Comparison of ENCODE assay signal across 17 cellular contexts in genomic region chr1:169053196-169053595, GRCh38. TPM values are rescaled to one million over a fixed set of nuclear protein-coding genes. Genes with fewer than 3 reads are reported as not detected.
A peak's percentile ranks its signal among the peaks of the same experiment; 100 is the strongest.
DNase-seq lines count a peak whose midpoint lies in the region; ATAC-seq, FAIRE-seq and TF ChIP-seq lines count a peak whose summit lies in the region.
"Had no signal": no experiment of that assay in that cellular context is flagged by ENCODE, and none has a peak within 500 bp of the region (broad histone marks: within the 10 kb centered on the region; RNA-seq: fewer than 3 reads in every experiment).

No MANE protein-coding gene starts in this region.

- no peak overlapping the region for H3K27ac ChIP-seq in GM12878 (ENCODE audit: control insufficient read depth, insufficient read depth)
- H3K27ac ChIP-seq in osteoblast (ENCODE audit: low read depth, low read length) = no peak overlapping the region
- H3K27ac ChIP-seq: GM23248, HL-60 had no signal

- TF ChIP-seq CTCF in GM12878 (IDR thresholded peaks at IDR 0.05 in 2 of 3, conservative IDR thresholded peaks at IDR 0.05 in 1 of 3; ENCODE audit: control insufficient read depth in 2 of 3, extremely low read depth in 1 of 3, insufficient read depth in 1 of 3, low read depth in 3 of 3, low read length in 3 of 3) (no peak), osteoblast (IDR thresholded peaks at IDR 0.05; ENCODE audit: extremely low read depth, low read depth, low read length) (no peak)

- FAIRE-seq in GM19239 (lab: Jason Lieb, UNC) = peak; percentile 44
- no peak for FAIRE-seq in GM12878 (lab: Jason Lieb, UNC)
- FAIRE-seq: D721Med, G401.6, K562 had no signal

- no peak for DNase-seq in GM19239 (ENCODE audit: insufficient read length, low spot score)
- DNase-seq in GM12878 (ENCODE audit: low read depth, low spot score) = no peak
- no peak for DNase-seq in left colon
- no peak for DNase-seq in HuH-7 (ENCODE audit: low spot score)
- no peak for DNase-seq in Ammon's horn (ENCODE audit: low spot score)
- DNase-seq in osteoblast (ENCODE audit: insufficient read length, low spot score, missing footprints) = no peak
- DNase-seq: BE2C; C1 segment of cervical spinal cord; Caco-2; CD4-positive, alpha-beta T cell; GM23248; IMR-90 had no signal

- H3K27me3 ChIP-seq in GM12878 (replicated peaks in 1 of 2; ENCODE audit: control insufficient read depth in 2 of 2, insufficient read depth in 2 of 2, low read length in 1 of 2) = no peaks in the 10 kb centered on the region
- no peaks in the 10 kb centered on the region for H3K27me3 ChIP-seq in osteoblast (ENCODE audit: insufficient read depth, low read length)
- H3K27me3 ChIP-seq: BE2C had no signal

- no TSS peak for BruUV-seq in GM12878 (replicated peaks; lab: Mats Ljungman, UMichigan)

- CTCF ChIA-PET in GM12878 (lab: Yijun Ruan, JAX) = no interaction called here

- in situ Hi-C loops in GM12878 (cut with MboI) = no loop called here

- SMC1A ChIA-PET in GM12878 (lab: Charles Lee; ENCODE audit: uncharacterized antibody, unreplicated experiment) = interaction anchor here (0.8 to 6.8 kb wide), 5 partner anchors 9 to 58 kb away, joined by 3 to 72 read pairs (median 4); no protein-coding TSS in a partner anchor

- ATAC-seq in GM12878 (no peak), left colon (peak; percentile 5)
- ATAC-seq: K562 had no signal

- TF ChIP-seq RAD21 in GM12878 (IDR thresholded peaks at IDR 0.05; ENCODE audit: insufficient read depth, low read depth, low read length) = no peak

- H3K9me3 ChIP-seq in GM12878 (replicated peaks; ENCODE audit: control insufficient read depth, insufficient read depth, low read length) = no peaks in the 10 kb centered on the region; the same call in 2 of the 3 replicates
- no peaks in the 10 kb centered on the region for H3K9me3 ChIP-seq in osteoblast (ENCODE audit: low read depth, low read length)
- H3K9me3 ChIP-seq: BE2C, Caco-2, HAP-1 had no signal

- H3K36me3 ChIP-seq in GM12878 (ENCODE audit: control insufficient read depth in 2 of 2, insufficient read depth in 2 of 2, low read length in 1 of 2) = no peaks in the 10 kb centered on the region
- no peaks in the 10 kb centered on the region for H3K36me3 ChIP-seq in osteoblast (ENCODE audit: insufficient read depth, low read length)
- H3K36me3 ChIP-seq: BE2C, HAP-1 had no signal

- H3K4me2 ChIP-seq in GM12878 (ENCODE audit: control insufficient read depth, insufficient read depth) (no peak overlapping the region), osteoblast (ENCODE audit: insufficient read depth, low read length) (no peak overlapping the region)

- TF ChIP-seq EP300 in GM12878 (IDR thresholded peaks at IDR 0.05; ENCODE audit: borderline replicate concordance in 1 of 2, control insufficient read depth in 1 of 2, low read depth in 2 of 2, low read length in 2 of 2) = no peak

- 13% methylated on average over 4 of the region's 4 CpGs for WGBS in GM12878 (ENCODE audit: insufficient coverage, insufficient replicate concordance, low lambda C conversion rate, missing lambda C conversion rate)

- no peak overlapping the region for H3K9ac ChIP-seq in GM12878 (ENCODE audit: control insufficient read depth, insufficient read depth, low read length)
- H3K9ac ChIP-seq: GM23248 had no signal

- H4K20me1 ChIP-seq in GM12878 (ENCODE audit: control insufficient read depth, insufficient read depth) = no peaks in the 10 kb centered on the region
- no peaks in the 10 kb centered on the region for H4K20me1 ChIP-seq in osteoblast (ENCODE audit: insufficient read depth, low read length)

- H2AFZ ChIP-seq in GM12878 (ENCODE audit: control insufficient read depth, low read depth, low read length) (no peak overlapping the region), osteoblast (ENCODE audit: low read length) (no peak overlapping the region)
- H2AFZ ChIP-seq: GM23248 had no signal

- no peak for TF ChIP-seq POLR2A in GM12878 (IDR thresholded peaks at IDR 0.05; ENCODE audit: low read depth, low read length)

- no peak overlapping the region for H3K4me3 ChIP-seq in GM12878
- H3K4me3 ChIP-seq in osteoblast (ENCODE audit: insufficient read depth, low read length) = no peak overlapping the region
- H3K4me3 ChIP-seq: GM23248, HAP-1, K562 had no signal

- POLR2A ChIA-PET in GM12878 (lab: Charles Lee) = no interaction called here

- no peaks in the 10 kb centered on the region for H3K79me2 ChIP-seq in GM12878 (ENCODE audit: control insufficient read depth, insufficient read depth, low read length)
- no peaks in the 10 kb centered on the region for H3K79me2 ChIP-seq in osteoblast (ENCODE audit: insufficient read depth, low read length)

- peaks cover 18% of the 10 kb centered on the region for H3K4me1 ChIP-seq in GM12878 (ENCODE audit: control insufficient read depth, insufficient read depth, low read length)
- H3K4me1 ChIP-seq in osteoblast (ENCODE audit: insufficient read depth, low read length) = no peaks in the 10 kb centered on the region
- H3K4me1 ChIP-seq: Caco-2 had no signal

- RAD21 ChIA-PET in GM12878 (lab: Charles Lee; ENCODE audit: unreplicated experiment) = no interaction called here

- intact Hi-C loops in GM12878 (cut with micrococcal nuclease; ENCODE audit: unreplicated experiment) = no loop called here
- intact Hi-C loops in left colon (cut with DNase I, micrococcal nuclease) = no loop called here

TF ChIP-seq in GM12878, 131 proteins besides CTCF, POLR2A, EP300 and RAD21:
- TF ChIP-seq RUNX3 (IDR thresholded peaks at IDR 0.05; ENCODE audit: low read length) (peak; percentile 20; the same call in 1 of the 2 replicates), SKIL (IDR thresholded peaks at IDR 0.05; ENCODE audit: low read depth, poor library complexity, severe bottlenecking) (no peak), JUNB (IDR thresholded peaks at IDR 0.05) (0 out of 2 replicates have a peak, but pooled peaks have one; percentile 35), ETV6 (conservative IDR thresholded peaks at IDR 0.05 in 1 of 2, IDR thresholded peaks at IDR 0.05 in 1 of 2; ENCODE audit: borderline replicate concordance in 1 of 2, low read depth in 1 of 2) (peak in 1 of 2 experiments; percentile 67; a peak in 1 of 4 replicates)

RNA-seq across cellular contexts. Expression of gene ATP1B1, which starts 53.3 kb away (rescaled TPM):
- total RNA-seq in GM12878 (2013; cell fraction: nucleolus; rRNA removed) = 4.3 and 4.8 TPM in 2 replicates
- total RNA-seq in GM12878 (2014; rRNA removed) (0.76 and 0.96 TPM in 2 replicates), GM12878 (2014; rRNA removed; fragmentation: Illumina TruSeq; extraction: Trizol) (1.2 and 1.4 TPM in 2 replicates), GM12878 (2021) (2.7 and 3.2 TPM in 2 replicates), left colon (100 to 1,000 TPM; 697 to 795 TPM), osteoblast (8.3 and 12.7 TPM in 2 replicates)
- 3.1 TPM for polyA plus RNA-seq in GM12878 (2011; ENCODE audit: low read depth)
- polyA plus RNA-seq in GM12878 (2011; rRNA removed) (14.0 and 19.7 TPM in 2 replicates), GM12878 (2014; fragmentation: Illumina TruSeq; extraction: Trizol) (1.6 and 2.6 TPM in 2 replicates), GM12878 (2014; fragmentation: Nextera tagmentation; extraction: Ambion mirVana) (under 1 TPM; 0.84 to 0.90 TPM), GM12878 (2014; rRNA removed) (1.1 and 1.3 TPM in 2 replicates), GM12878 (2016; fragmentation: Nextera tagmentation; extraction: Ambion mirVana) (1 to 10 TPM; 2.0 to 2.1 TPM)
- polyA plus RNA-seq in GM12878 (2011; cell fraction: cytosol; rRNA removed) = 6.6 and 7.5 TPM in 2 replicates
- 6.6 and 7.0 TPM in 2 replicates for polyA plus RNA-seq in GM12878 (2011; cell fraction: nucleus; rRNA removed)
- polyA plus RNA-seq in GM12878 (2012) = 4.0 and 8.0 TPM in 2 replicates
- 9.7 and 11.3 TPM in 2 replicates for polyA minus RNA-seq in GM12878 (2011; rRNA and poly(A)+ RNA removed)
- polyA minus RNA-seq in GM12878 (2011; cell fraction: cytosol; rRNA and poly(A)+ RNA removed) = 7.1 and 8.2 TPM in 2 replicates
- polyA minus RNA-seq in GM12878 (2011; cell fraction: nucleus; rRNA and poly(A)+ RNA removed) = 5.3 and 8.1 TPM in 2 replicates

Comparison
In these comparisons a context has a peak if more than half of its experiments do, and no peak if none do; other contexts are left out.
1. RNA of gene ATP1B1, which starts 53.3 kb away (total RNA-seq): 697 to 795 TPM in left colon; 8.3 to 12.7 TPM in osteoblast and 0.76 to 4.8 TPM in GM12878; every median in the first group is over 10 times any median in the second.